ENCODE assay signal across 9 cellular contexts in genomic region chr3:78632925-78633324, GRCh38.
"Had no signal": no experiment of that assay in that cellular context is flagged by ENCODE, and none has a peak within 500 bp of the region (broad histone marks: within the 10 kb centered on the region; RNA-seq: fewer than 3 reads in every experiment).

No MANE protein-coding gene starts in this region.

- H3K4me1 ChIP-seq: ascending aorta, tibial nerve had no signal

- H3K27ac Mint-ChIP-seq: activated CD4-positive, alpha-beta memory T cell treated with anti-CD3 and anti-CD28 coated beads for 36 hours had no signal

- ATAC-seq: left lobe of liver had no signal

- H3K36me3 ChIP-seq: ovary had no signal

- H3K4me3 ChIP-seq: ascending aorta, ovary, tibial nerve, vagina had no signal

- H3K4me3 Mint-ChIP-seq: activated CD4-positive, alpha-beta memory T cell treated with anti-CD3 and anti-CD28 coated beads for 36 hours had no signal

- H3K27me3 Mint-ChIP-seq: activated CD4-positive, alpha-beta memory T cell treated with anti-CD3 and anti-CD28 coated beads for 36 hours had no signal

- H3K9me3 ChIP-seq: ascending aorta, ovary, tibial nerve, vagina had no signal

- H3K27me3 ChIP-seq: ascending aorta, ovary, tibial nerve, vagina had no signal

- H3K27ac ChIP-seq: ascending aorta, ovary, tibial nerve, vagina had no signal

- DNase-seq: activated CD4-positive, alpha-beta memory T cell treated with anti-CD3 and anti-CD28 coated beads for 36 hours; activated gamma-delta T cell treated with Interleukin-2 at 50 U/mL for 16 hours; activated T-cell treated with anti-CD3 and anti-CD28 coated beads, Interleukin-2, amount 50 U/mL, for 48 hours; mammary epithelial cell; ovary had no signal

- H3K36me3 Mint-ChIP-seq: activated CD4-positive, alpha-beta memory T cell treated with anti-CD3 and anti-CD28 coated beads for 36 hours had no signal
